28 cellular contexts compared by ENCODE assay signal in genomic region chr2:228728961-228729360, GRCh38.
DNase-seq lines count a peak whose midpoint lies in the region; ATAC-seq, FAIRE-seq and TF ChIP-seq lines count a peak whose summit lies in the region.
"Had no signal": no experiment of that assay in that cellular context is flagged by ENCODE, and none has a peak within 500 bp of the region (broad histone marks: within the 10 kb centered on the region; RNA-seq: fewer than 3 reads in every experiment).

No MANE protein-coding gene starts in this region.

- 64 to 65% methylated on average over 5 of the region's 5 CpGs for WGBS in GM23248 (ENCODE audit: low coverage in 1 of 2, low lambda C conversion rate in 2 of 2, missing lambda C conversion rate in 2 of 2), 2 experiments

- ATAC-seq in T-cell (replicated peaks in 1 of 4) (no peak), HG03354 (IDR thresholded peaks at IDR 0.05; ENCODE audit: poor library complexity, severe bottlenecking, unreplicated experiment) (no peak), GM18907 (IDR thresholded peaks at IDR 0.05; ENCODE audit: unreplicated experiment) (no peak)
- ATAC-seq: CD8-positive, alpha-beta T cell; natural killer cell treated with Interleukin-12 subunit alpha and Interleukin-12 subunit beta and Interleukin-15 and Interleukin-18, amount 100 ng/mL, for 72 hours; right cardiac atrium had no signal

- H3K27ac Mint-ChIP-seq in T-cell, result no peak overlapping the region
- H3K27ac Mint-ChIP-seq: activated T-cell treated with anti-CD3 and anti-CD28 coated beads, Interleukin-2, amount 50 U/mL, for 24 hours; CD8-positive, alpha-beta T cell; immature natural killer cell; natural killer cell treated with Interleukin-12 subunit alpha and Interleukin-12 subunit beta and Interleukin-15 and Interleukin-18, amount 100 ng/mL, for 72 hours had no signal

- peak; percentile 23 for DNase-seq in GM23248
- DNase-seq in astrocyte of the spinal cord (ENCODE audit: low read depth, low spot score), result peak; percentile 22
- no peak for DNase-seq in keratinocyte (ENCODE audit: low read depth, low spot score)
- no peak for DNase-seq in T-cell
- no peak for DNase-seq in NCI-H748 (lab: John Stamatoyannopoulos, UW; ENCODE audit: unreplicated experiment)
- DNase-seq: activated naive CD4-positive, alpha-beta T cell treated with Interleukin-2 at 50 U/mL for 16 hours; activated T-cell treated with anti-CD3 and anti-CD28 coated beads, Interleukin-2, amount 50 U/mL, for 24 hours; AML-193; amniotic stem cell; caudate nucleus; CD8-positive, alpha-beta T cell; dorsolateral prefrontal cortex; immature natural killer cell; NCI-H1694 treated with DMSO at 0.1 percent for 48 hours; NCI-H2171; NCI-H524; ovary; Peyer's patch; right cardiac atrium; stimulated activated naive CD4-positive, alpha-beta T cell treated with Interleukin-2 at 50 U/mL for 16 hours; T-helper 1 cell; testis had no signal

- no peak overlapping the region for H3K27ac ChIP-seq in GM23248
- H3K27ac ChIP-seq in keratinocyte (ENCODE audit: control insufficient read depth, insufficient read depth, low read length), result no peak overlapping the region
- H3K27ac ChIP-seq: dorsolateral prefrontal cortex, hepatocyte, ovary, Peyer's patch, SJSA1, testis had no signal

- POLR2A ChIA-PET in T-cell (lab: Charles Lee), result no interaction called here

- no peaks in the 10 kb centered on the region for H3K36me3 Mint-ChIP-seq in T-cell
- H3K36me3 Mint-ChIP-seq: CD8-positive, alpha-beta T cell; immature natural killer cell; natural killer cell treated with Interleukin-12 subunit alpha and Interleukin-12 subunit beta and Interleukin-15 and Interleukin-18, amount 100 ng/mL, for 72 hours had no signal

- H3K4me3 ChIP-seq in GM23248, result no peak overlapping the region
- H3K4me3 ChIP-seq in astrocyte of the spinal cord (ENCODE audit: low read depth, low read length), result no peak overlapping the region
- H3K4me3 ChIP-seq in keratinocyte (ENCODE audit: control insufficient read depth in 2 of 3, extremely low read depth in 1 of 3, insufficient read depth in 2 of 3, low read depth in 1 of 3, low read length in 3 of 3), result no peak overlapping the region
- H3K4me3 ChIP-seq: dorsolateral prefrontal cortex, hepatocyte, ovary, Peyer's patch, SJSA1, testis had no signal

- peaks cover 24% of the 10 kb centered on the region for H3F3A ChIP-seq in GM23248 (ENCODE audit: insufficient read depth)

- H3K27me3 Mint-ChIP-seq in T-cell, result no peaks in the 10 kb centered on the region
- H3K27me3 Mint-ChIP-seq: activated T-cell treated with anti-CD3 and anti-CD28 coated beads, Interleukin-2, amount 50 U/mL, for 24 hours; natural killer cell treated with Interleukin-12 subunit alpha and Interleukin-12 subunit beta and Interleukin-15 and Interleukin-18, amount 100 ng/mL, for 72 hours had no signal

- H3K4me2 ChIP-seq in GM23248 (ENCODE audit: unreplicated experiment) (no peak overlapping the region), keratinocyte (ENCODE audit: control insufficient read depth, extremely low read depth, insufficient read depth, low read depth, low read length) (peak overlapping the region; percentile 10)
- H3K4me2 ChIP-seq: hepatocyte had no signal

- no peak overlapping the region for H3K9ac ChIP-seq in GM23248
- no peak overlapping the region for H3K9ac ChIP-seq in keratinocyte (ENCODE audit: control insufficient read depth, extremely low read depth, insufficient read depth, low read length)

- no peaks in the 10 kb centered on the region for H3K4me1 Mint-ChIP-seq in T-cell
- H3K4me1 Mint-ChIP-seq: immature natural killer cell had no signal

- H3K4me1 ChIP-seq in GM23248 (ENCODE audit: insufficient read depth), result peaks cover 26% of the 10 kb centered on the region
- peaks cover 15% of the 10 kb centered on the region for H3K4me1 ChIP-seq in keratinocyte (ENCODE audit: control insufficient read depth, extremely low read depth, insufficient read depth, low read length)
- H3K4me1 ChIP-seq: Peyer's patch, SJSA1, testis had no signal

- no peak overlapping the region for H3K4me3 Mint-ChIP-seq in T-cell
- H3K4me3 Mint-ChIP-seq: activated T-cell treated with anti-CD3 and anti-CD28 coated beads, Interleukin-2, amount 50 U/mL, for 24 hours; CD8-positive, alpha-beta T cell; immature natural killer cell; natural killer cell treated with Interleukin-12 subunit alpha and Interleukin-12 subunit beta and Interleukin-15 and Interleukin-18, amount 100 ng/mL, for 72 hours had no signal

- peaks cover 4 to 7% (median 5%) of the 10 kb centered on the region in 3 donors for H3K9me3 Mint-ChIP-seq in T-cell

- no peaks in the 10 kb centered on the region for H3K9me1 ChIP-seq in keratinocyte (ENCODE audit: control insufficient read depth, extremely low read depth, insufficient read depth, low read length)

- TF ChIP-seq CTCF in astrocyte of the spinal cord (IDR thresholded peaks at IDR 0.05; ENCODE audit: low read depth, low read length) (no peak), keratinocyte (optimal IDR thresholded peaks at IDR 0.05 in 1 of 3, IDR thresholded peaks at IDR 0.05 in 1 of 3, conservative IDR thresholded peaks at IDR 0.05 in 1 of 3; ENCODE audit: extremely low read depth in 1 of 3, insufficient read depth in 2 of 3, low read length in 3 of 3) (no peak)

- in situ Hi-C loops in GM23248 (cut with MboI) (no loop called here), astrocyte of the spinal cord (cut with HindIII; ENCODE audit: low sequenced_read_pairs) (no loop called here)

- H3K9me2 ChIP-seq in GM23248 (ENCODE audit: insufficient read depth), result no peaks in the 10 kb centered on the region

- H3K27me3 ChIP-seq in GM23248 (replicated peaks; ENCODE audit: insufficient read depth), result no peaks in the 10 kb centered on the region
- H3K27me3 ChIP-seq in keratinocyte (ENCODE audit: control insufficient read depth, extremely low read depth, insufficient read depth, low read length), result no peaks in the 10 kb centered on the region
- H3K27me3 ChIP-seq: hepatocyte, ovary, Peyer's patch, SJSA1, testis had no signal

- FAIRE-seq in keratinocyte (lab: Jason Lieb, UNC), result peak; percentile 53
- FAIRE-seq: H54 had no signal

- H3K36me3 ChIP-seq in GM23248 (ENCODE audit: low read depth), result no peaks in the 10 kb centered on the region
- no peaks in the 10 kb centered on the region for H3K36me3 ChIP-seq in keratinocyte (ENCODE audit: control insufficient read depth in 2 of 2, extremely low read depth in 1 of 2, insufficient read depth in 2 of 2, low read length in 2 of 2)
- H3K36me3 ChIP-seq: ovary, Peyer's patch, SJSA1 had no signal

- CTCF ChIA-PET in T-cell (lab: Charles Lee), result no interaction called here

- dilution Hi-C loops in keratinocyte (cut with MboI; ENCODE audit: extremely low pct_ligation_motif_present, low sequenced_read_pairs), result no loop called here

- no peak overlapping the region for H2AFZ ChIP-seq in GM23248
- H2AFZ ChIP-seq in keratinocyte (ENCODE audit: control insufficient read depth, low read length), result peak overlapping the region; percentile 63
- H2AFZ ChIP-seq: hepatocyte had no signal

- peaks cover 6% of the 10 kb centered on the region for H3K9me3 ChIP-seq in GM23248 (ENCODE audit: low read depth)
- no peaks in the 10 kb centered on the region for H3K9me3 ChIP-seq in keratinocyte (ENCODE audit: control insufficient read depth, low read depth, low read length)
- H3K9me3 ChIP-seq: ovary, Peyer's patch, testis had no signal

- no peaks in the 10 kb centered on the region for H3K79me2 ChIP-seq in GM23248 (ENCODE audit: insufficient read depth)
- H3K79me2 ChIP-seq in keratinocyte (ENCODE audit: control insufficient read depth, insufficient read depth, low read length), result no peaks in the 10 kb centered on the region
- H3K79me2 ChIP-seq: hepatocyte had no signal

- H4K20me1 ChIP-seq in GM23248 (ENCODE audit: insufficient read depth) (no peaks in the 10 kb centered on the region), keratinocyte (ENCODE audit: control insufficient read depth, extremely low read depth, insufficient read depth, low read length) (no peaks in the 10 kb centered on the region)

Comparison
In these comparisons a context has a peak if more than half of its experiments do, and no peak if none do; other contexts are left out.
1. DNase-seq: peak in GM23248 (single experiment) and astrocyte of the spinal cord (single experiment); none in keratinocyte (single experiment), T-cell (0 of 34) and NCI-H748 (single experiment).